ENCODE assay signal across 30 cellular contexts in genomic region chr11:104361975-104362374, GRCh38.
"Had no signal": no experiment of that assay in that cellular context is flagged by ENCODE, and none has a peak within 500 bp of the region (broad histone marks: within the 10 kb centered on the region; RNA-seq: fewer than 3 reads in every experiment).

No MANE protein-coding gene starts in this region.

- H3K4me1 ChIP-seq: body of pancreas, breast epithelium, Peyer's patch, SJSA1 had no signal

- DNase-seq: activated CD4-positive, alpha-beta T cell treated with anti-CD3 and anti-CD28 coated beads, Interleukin-2, amount 10 ng/mL, durations not matched to agents 24 days and 14 days; activated CD4-positive, alpha-beta T cell treated with anti-CD3 and anti-CD28 coated beads, Interleukin-2, amount 50 U/mL, for 4 hours; activated CD8-positive, alpha-beta T cell treated with anti-CD3 and anti-CD28 coated beads for 36 hours; activated effector memory CD4-positive, alpha-beta T cell treated with anti-CD3 and anti-CD28 coated beads, Interleukin-2, amount 50 U/mL, for 16 hours; activated naive CD4-positive, alpha-beta T cell; activated naive CD4-positive, alpha-beta T cell treated with anti-CD3 and anti-CD28 coated beads, Interleukin-2, amount 50 U/mL, for 16 hours; activated naive CD8-positive, alpha-beta T cell treated with anti-CD3 and anti-CD28 coated beads, Interleukin-2, amount 10 ng/mL, durations not matched to agents 7 days and 5 days; activated T-cell treated with anti-CD3 and anti-CD28 coated beads, Interleukin-2, amount 50 U/mL, for 1 hour; activated T-cell treated with anti-CD3 and anti-CD28 coated beads, Interleukin-2, amount 50 U/mL, for 72 hours; body of pancreas; cerebellar nuclear complex; Kasumi-1; KG1; MM.1S; MV-4-11; NCI-H1092; NCI-H1417 treated with DMSO at 0.1 percent for 48 hours; NCI-H1694 treated with DMSO at 0.1 percent for 48 hours; NCI-H2029; NCI-H345; NCI-H526 treated with DMSO at 0.1 percent for 48 hours; Peyer's patch; RPMI8226; SHP77 treated with DMSO at 0.1 percent for 48 hours; SK-N-SH had no signal

- H3K36me3 ChIP-seq: breast epithelium, Peyer's patch, SJSA1 had no signal

- H3K4me3 ChIP-seq: body of pancreas, breast epithelium, Peyer's patch, SJSA1 had no signal

- H3K27ac Mint-ChIP-seq: activated CD4-positive, alpha-beta T cell treated with anti-CD3 and anti-CD28 coated beads, Interleukin-2, amount 10 ng/mL, durations not matched to agents 24 days and 14 days; activated CD8-positive, alpha-beta T cell treated with anti-CD3 and anti-CD28 coated beads for 36 hours; activated naive CD8-positive, alpha-beta T cell treated with anti-CD3 and anti-CD28 coated beads, Interleukin-2, amount 10 ng/mL, durations not matched to agents 7 days and 5 days; activated T-cell treated with anti-CD3 and anti-CD28 coated beads, Interleukin-2, amount 50 U/mL, for 72 hours; activated T-helper 17 cell treated with anti-CD3 and anti-CD28 coated beads, Interleukin-2, amount 50 U/mL, for 72 hours; T-helper 1 cell treated with Interleukin-12 subunit alpha and Interleukin-12 subunit beta and Interleukin-4 antibody, amounts not matched to agents 30 μg/mL and 1 μg/mL, for 36 hours; T-helper 2 cell treated with Interferon-gamma antibody and Interleukin-4, amounts not matched to agents 5 μg/mL and 100 μg/mL, for 36 hours had no signal

- H3K27ac ChIP-seq: body of pancreas, breast epithelium, Peyer's patch, SJSA1 had no signal

- H3K36me3 Mint-ChIP-seq: activated naive CD8-positive, alpha-beta T cell treated with anti-CD3 and anti-CD28 coated beads, Interleukin-2, amount 10 ng/mL, durations not matched to agents 7 days and 5 days had no signal

- H3K4me2 ChIP-seq: SK-N-SH had no signal

- ATAC-seq: activated CD8-positive, alpha-beta T cell treated with anti-CD3 and anti-CD28 coated beads for 36 hours; activated T-cell treated with anti-CD3 and anti-CD28 coated beads, Interleukin-2, amount 50 U/mL, for 72 hours; activated T-helper 17 cell treated with anti-CD3 and anti-CD28 coated beads, Interleukin-2, amount 50 U/mL, for 72 hours; body of pancreas had no signal

- H3K9me3 Mint-ChIP-seq: activated CD4-positive, alpha-beta T cell treated with anti-CD3 and anti-CD28 coated beads, Interleukin-2, amount 10 ng/mL, durations not matched to agents 24 days and 14 days; activated CD8-positive, alpha-beta T cell treated with anti-CD3 and anti-CD28 coated beads for 36 hours; activated T-helper 17 cell treated with anti-CD3 and anti-CD28 coated beads, Interleukin-2, amount 50 U/mL, for 72 hours; T-helper 1 cell treated with Interleukin-12 subunit alpha and Interleukin-12 subunit beta and Interleukin-4 antibody, amounts not matched to agents 30 μg/mL and 1 μg/mL, for 36 hours; T-helper 2 cell treated with Interferon-gamma antibody and Interleukin-4, amounts not matched to agents 5 μg/mL and 100 μg/mL, for 36 hours had no signal

- H3K9me2 ChIP-seq: SK-N-SH had no signal

- H3K27me3 ChIP-seq: body of pancreas, breast epithelium, Peyer's patch, SJSA1 had no signal

- H3K9me3 ChIP-seq: body of pancreas, Peyer's patch, SJSA1, SK-N-SH had no signal

- H3K9ac ChIP-seq: SK-N-SH had no signal
